In the genomic region with DNA sequence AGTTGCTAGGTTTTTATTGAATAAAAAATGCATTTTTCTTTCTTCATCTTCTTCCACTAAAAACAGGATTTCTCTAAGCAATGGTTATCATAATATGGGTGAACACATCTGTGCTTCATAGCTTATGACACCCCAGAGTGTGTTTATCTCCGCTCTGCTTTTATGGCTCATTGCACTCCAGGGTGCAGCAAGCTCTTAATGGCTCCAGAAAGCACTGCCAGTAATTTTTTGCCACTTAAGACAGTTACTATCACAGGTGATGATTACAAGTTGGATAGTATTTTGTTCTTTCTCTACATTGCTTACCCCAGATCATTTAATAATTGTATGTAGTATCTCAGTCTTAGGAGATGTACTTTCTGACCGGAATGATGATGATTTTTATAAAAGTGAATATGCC, we compare ENCODE assay signal across 16 cellular contexts.
"Had no signal": no experiment of that assay in that cellular context is flagged by ENCODE, and none has a peak within 500 bp of the region (broad histone marks: within the 10 kb centered on the region; RNA-seq: fewer than 3 reads in every experiment).

No MANE protein-coding gene starts in this region.

- H3K4me3 ChIP-seq: cardiac muscle cell, esophagus squamous epithelium, right lobe of liver, stomach had no signal

- H3K27ac ChIP-seq: cardiac muscle cell, esophagus squamous epithelium, right lobe of liver, stomach had no signal

- H3K9me3 ChIP-seq: esophagus squamous epithelium, right lobe of liver, stomach had no signal

- H3K27me3 ChIP-seq: cardiac muscle cell, esophagus squamous epithelium, right lobe of liver, stomach had no signal

- H3K36me3 ChIP-seq: cardiac muscle cell, esophagus squamous epithelium, right lobe of liver, stomach had no signal

- DNase-seq: activated CD4-positive, alpha-beta T cell treated with anti-CD3 and anti-CD28 coated beads, Interleukin-2, amount 10 ng/mL, durations not matched to agents 24 days and 14 days; activated CD8-positive, alpha-beta T cell treated with anti-CD3 and anti-CD28 coated beads for 36 hours; activated naive CD4-positive, alpha-beta T cell; activated naive CD8-positive, alpha-beta T cell treated with anti-CD3 and anti-CD28 coated beads for 36 hours; activated T-cell treated with anti-CD3 and anti-CD28 coated beads, Interleukin-2, amount 50 U/mL, for 1 hour; amniotic stem cell; effector memory CD8-positive, alpha-beta T cell; esophagus squamous epithelium; immature natural killer cell; left ventricle myocardium superior; right lobe of liver; small intestine; stimulated activated CD4-positive, alpha-beta T cell treated with anti-CD3 and anti-CD28 coated beads, Interleukin-15, amount 100 ng/mL, for 24 hours; stimulated activated CD4-positive, alpha-beta T cell treated with anti-CD3 and anti-CD28 coated beads, Interleukin-4, amount 100 ng/mL, for 1 hour; stomach had no signal

- H3K4me1 ChIP-seq: esophagus squamous epithelium, right lobe of liver, stomach had no signal
